15 cellular contexts compared by ENCODE assay signal in genomic region chr1:184276416-184276815, GRCh38.
A peak's percentile ranks its signal among the peaks of the same experiment; 100 is the strongest.
DNase-seq lines count a peak whose midpoint lies in the region; ATAC-seq and TF ChIP-seq lines count a peak whose summit lies in the region.
"Had no signal": no experiment of that assay in that cellular context is flagged by ENCODE, and none has a peak within 500 bp of the region (broad histone marks: within the 10 kb centered on the region; RNA-seq: fewer than 3 reads in every experiment).

No MANE protein-coding gene starts in this region.

- TF ChIP-seq CTCF in sigmoid colon (IDR thresholded peaks at IDR 0.05) (no peak), upper lobe of right lung (IDR thresholded peaks at IDR 0.05) (no peak)

- TF ChIP-seq EP300 in sigmoid colon (IDR thresholded peaks at IDR 0.05) = no peak

- no peak for ATAC-seq in upper lobe of right lung
- ATAC-seq: GM12878, K562 had no signal

- H4K20me1 ChIP-seq in Karpas-422 (ENCODE audit: insufficient read depth, low read depth, low read length) = no peaks in the 10 kb centered on the region

- intact Hi-C loops in sigmoid colon (cut with DNase I) (no loop called here), upper lobe of right lung (cut with DNase I) (no loop called here)

- no peak overlapping the region for H3K4me2 ChIP-seq in Karpas-422 (ENCODE audit: low read depth, low read length, poor library complexity, severe bottlenecking)

- no peak overlapping the region for H3K27ac ChIP-seq in substantia nigra (ENCODE audit: low read depth, low read length, poor library complexity, severe bottlenecking)
- H3K27ac ChIP-seq in sigmoid colon = no peak overlapping the region
- H3K27ac ChIP-seq in upper lobe of right lung = no peak overlapping the region
- no peak overlapping the region for H3K27ac ChIP-seq in Karpas-422 (ENCODE audit: low read length)
- H3K27ac ChIP-seq: C4-2B had no signal

- WGBS in sigmoid colon, 2 donors = 60 to 72% methylated on average over 3 of the region's 3 CpGs

- DNase-seq in ELR (ENCODE audit: low read depth) (peak; percentile 45), LHCN-M2 (ENCODE audit: low read depth) (peak; percentile 17), fibroblast of gingiva (ENCODE audit: low read depth) (peak; percentile 9), substantia nigra (lab: John Stamatoyannopoulos, UW) (no peak), sigmoid colon (no peak), upper lobe of right lung (no peak), Karpas-422 (no peak)
- DNase-seq: BE2C; CD4-positive, alpha-beta memory T cell; DND-41; HFFc6 had no signal

- H3K9ac ChIP-seq in Karpas-422 (ENCODE audit: low read length) = no peak overlapping the region

- no peaks in the 10 kb centered on the region for H3K79me2 ChIP-seq in Karpas-422 (ENCODE audit: low read length)

- no peaks in the 10 kb centered on the region for H3K9me2 ChIP-seq in Karpas-422 (replicated peaks; ENCODE audit: insufficient read depth, low read length)

- H3K4me3 ChIP-seq in sigmoid colon = no peak overlapping the region
- no peak overlapping the region for H3K4me3 ChIP-seq in upper lobe of right lung
- H3K4me3 ChIP-seq in Karpas-422 (ENCODE audit: low read length) = no peak overlapping the region
- H3K4me3 ChIP-seq: GM12878, HAP-1, K562 had no signal

- H3K36me3 ChIP-seq in sigmoid colon (no peaks in the 10 kb centered on the region), upper lobe of right lung (no peaks in the 10 kb centered on the region), Karpas-422 (ENCODE audit: insufficient read depth, low read length) (no peaks in the 10 kb centered on the region)
- H3K36me3 ChIP-seq: BE2C, HAP-1 had no signal

- TF ChIP-seq POLR2A in sigmoid colon (IDR thresholded peaks at IDR 0.05) = no peak

- no peak overlapping the region for H2AFZ ChIP-seq in Karpas-422 (ENCODE audit: low read length)

- no peaks in the 10 kb centered on the region for H3K27me3 ChIP-seq in sigmoid colon
- no peaks in the 10 kb centered on the region for H3K27me3 ChIP-seq in upper lobe of right lung
- no peaks in the 10 kb centered on the region for H3K27me3 ChIP-seq in Karpas-422 (ENCODE audit: low read length)
- H3K27me3 ChIP-seq: BE2C had no signal

- no peaks in the 10 kb centered on the region for H3K9me3 ChIP-seq in sigmoid colon
- H3K9me3 ChIP-seq in upper lobe of right lung = no peaks in the 10 kb centered on the region
- no peaks in the 10 kb centered on the region for H3K9me3 ChIP-seq in Karpas-422 (ENCODE audit: low read length)
- H3K9me3 ChIP-seq: BE2C, HAP-1 had no signal

- H3K4me1 ChIP-seq in sigmoid colon (no peaks in the 10 kb centered on the region), upper lobe of right lung (no peaks in the 10 kb centered on the region), Karpas-422 (ENCODE audit: low read length) (no peaks in the 10 kb centered on the region)
- H3K4me1 ChIP-seq: BE2C, HAP-1 had no signal

Comparison
In these comparisons a context has a peak if more than half of its experiments do, and no peak if none do; other contexts are left out.
1. DNase-seq: peak in ELR (single experiment), LHCN-M2 (single experiment) and fibroblast of gingiva (single experiment); none in substantia nigra (0 of 49), sigmoid colon (single experiment), upper lobe of right lung (single experiment) and Karpas-422 (single experiment).